In the genomic region with DNA sequence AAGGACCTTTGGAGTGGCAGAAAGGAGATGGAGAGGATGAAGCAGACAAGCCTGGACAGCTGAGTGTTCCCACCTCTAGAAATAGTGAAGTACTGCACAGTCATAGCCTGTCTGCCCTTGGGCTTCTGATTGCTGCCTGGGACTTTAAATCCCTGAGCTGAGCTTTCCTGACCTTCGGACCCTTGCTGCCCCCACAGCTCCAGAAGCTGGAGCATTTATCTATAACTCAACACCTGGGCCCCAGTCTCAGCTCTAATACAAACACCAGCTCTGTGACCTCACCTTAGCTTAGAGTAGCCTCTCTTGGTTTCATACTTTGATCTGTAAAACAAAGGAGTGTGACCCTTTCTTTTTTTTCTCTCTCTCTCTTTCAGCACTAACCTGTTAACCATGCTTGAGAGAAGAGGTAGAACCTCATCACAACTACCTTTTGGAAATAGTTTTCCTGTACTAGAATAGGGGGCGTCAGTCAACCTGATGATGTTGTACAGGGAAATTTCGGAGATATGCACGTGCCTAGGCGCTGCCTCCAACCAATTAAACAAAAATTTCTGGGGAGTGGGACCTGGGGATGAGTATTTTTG, we compare ENCODE assay signal across 1 cellular context.
TF ChIP-seq lines count a peak whose summit lies in the region.

No MANE protein-coding gene starts in this region.

TF ChIP-seq in HepG2, 621 proteins besides CTCF, POLR2A, EP300 and RAD21 (continued from another document and continues in another):
- TF ChIP-seq, protein P1, sequence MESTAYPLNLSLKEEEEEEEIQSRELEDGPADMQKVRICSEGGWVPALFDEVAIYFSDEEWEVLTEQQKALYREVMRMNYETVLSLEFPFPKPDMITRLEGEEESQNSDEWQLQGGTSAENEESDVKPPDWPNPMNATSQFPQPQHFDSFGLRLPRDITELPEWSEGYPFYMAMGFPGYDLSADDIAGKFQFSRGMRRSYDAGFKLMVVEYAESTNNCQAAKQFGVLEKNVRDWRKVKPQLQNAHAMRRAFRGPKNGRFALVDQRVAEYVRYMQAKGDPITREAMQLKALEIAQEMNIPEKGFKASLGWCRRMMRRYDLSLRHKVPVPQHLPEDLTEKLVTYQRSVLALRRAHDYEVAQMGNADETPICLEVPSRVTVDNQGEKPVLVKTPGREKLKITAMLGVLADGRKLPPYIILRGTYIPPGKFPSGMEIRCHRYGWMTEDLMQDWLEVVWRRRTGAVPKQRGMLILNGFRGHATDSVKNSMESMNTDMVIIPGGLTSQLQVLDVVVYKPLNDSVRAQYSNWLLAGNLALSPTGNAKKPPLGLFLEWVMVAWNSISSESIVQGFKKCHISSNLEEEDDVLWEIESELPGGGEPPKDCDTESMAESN (CRISPR knock-in tag; conservative IDR thresholded peaks at IDR 0.05) = peak; percentile 55; the same call in 1 of the 2 replicates
- no peak for TF ChIP-seq ZNF619 (CRISPR knock-in tag; IDR thresholded peaks at IDR 0.05)
- TF ChIP-seq FIP1L1 (IDR thresholded peaks at IDR 0.05; ENCODE audit: borderline replicate concordance, insufficient read depth, low read depth, low read length) = no peak
- TF ChIP-seq SNAPC2 (CRISPR knock-in tag; IDR thresholded peaks at IDR 0.05) = peak; percentile 80; the same call in 1 of the 2 replicates
- no peak for TF ChIP-seq CENPX (CRISPR knock-in tag; IDR thresholded peaks at IDR 0.05)
- TF ChIP-seq POLR2G (IDR thresholded peaks at IDR 0.05; ENCODE audit: low read depth, low read length) = 0 out of 2 replicates have a peak, but pooled peaks have one; percentile 30
- no peak for TF ChIP-seq GTF3A (CRISPR knock-in tag; conservative IDR thresholded peaks at IDR 0.05)
- TF ChIP-seq CBX5 (CRISPR knock-in tag; IDR thresholded peaks at IDR 0.05; ENCODE audit: borderline replicate concordance) = peak; percentile 88; the same call in 1 of the 2 replicates
- no peak; the same call in 1 of the 2 replicates for TF ChIP-seq YEATS2 (CRISPR knock-in tag; IDR thresholded peaks at IDR 0.05; ENCODE audit: borderline replicate concordance)
- TF ChIP-seq, protein P2, sequence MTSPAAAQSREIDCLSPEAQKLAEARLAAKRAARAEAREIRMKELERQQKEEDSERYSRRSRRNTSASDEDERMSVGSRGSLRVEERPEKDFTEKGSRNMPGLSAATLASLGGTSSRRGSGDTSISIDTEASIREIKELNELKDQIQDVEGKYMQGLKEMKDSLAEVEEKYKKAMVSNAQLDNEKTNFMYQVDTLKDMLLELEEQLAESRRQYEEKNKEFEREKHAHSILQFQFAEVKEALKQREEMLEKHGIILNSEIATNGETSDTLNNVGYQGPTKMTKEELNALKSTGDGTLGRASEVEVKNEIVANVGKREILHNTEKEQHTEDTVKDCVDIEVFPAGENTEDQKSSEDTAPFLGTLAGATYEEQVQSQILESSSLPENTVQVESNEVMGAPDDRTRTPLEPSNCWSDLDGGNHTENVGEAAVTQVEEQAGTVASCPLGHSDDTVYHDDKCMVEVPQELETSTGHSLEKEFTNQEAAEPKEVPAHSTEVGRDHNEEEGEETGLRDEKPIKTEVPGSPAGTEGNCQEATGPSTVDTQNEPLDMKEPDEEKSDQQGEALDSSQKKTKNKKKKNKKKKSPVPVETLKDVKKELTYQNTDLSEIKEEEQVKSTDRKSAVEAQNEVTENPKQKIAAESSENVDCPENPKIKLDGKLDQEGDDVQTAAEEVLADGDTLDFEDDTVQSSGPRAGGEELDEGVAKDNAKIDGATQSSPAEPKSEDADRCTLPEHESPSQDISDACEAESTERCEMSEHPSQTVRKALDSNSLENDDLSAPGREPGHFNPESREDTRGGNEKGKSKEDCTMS (CRISPR knock-in tag; conservative IDR thresholded peaks at IDR 0.05) = no peak
- peak; percentile 62 for TF ChIP-seq THAP11 (CRISPR knock-in tag; IDR thresholded peaks at IDR 0.05)
- TF ChIP-seq, protein P3, sequence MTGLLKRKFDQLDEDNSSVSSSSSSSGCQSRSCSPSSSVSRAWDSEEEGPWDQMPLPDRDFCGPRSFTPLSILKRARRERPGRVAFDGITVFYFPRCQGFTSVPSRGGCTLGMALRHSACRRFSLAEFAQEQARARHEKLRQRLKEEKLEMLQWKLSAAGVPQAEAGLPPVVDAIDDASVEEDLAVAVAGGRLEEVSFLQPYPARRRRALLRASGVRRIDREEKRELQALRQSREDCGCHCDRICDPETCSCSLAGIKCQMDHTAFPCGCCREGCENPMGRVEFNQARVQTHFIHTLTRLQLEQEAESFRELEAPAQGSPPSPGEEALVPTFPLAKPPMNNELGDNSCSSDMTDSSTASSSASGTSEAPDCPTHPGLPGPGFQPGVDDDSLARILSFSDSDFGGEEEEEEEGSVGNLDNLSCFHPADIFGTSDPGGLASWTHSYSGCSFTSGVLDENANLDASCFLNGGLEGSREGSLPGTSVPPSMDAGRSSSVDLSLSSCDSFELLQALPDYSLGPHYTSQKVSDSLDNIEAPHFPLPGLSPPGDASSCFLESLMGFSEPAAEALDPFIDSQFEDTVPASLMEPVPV (CRISPR knock-in tag; IDR thresholded peaks at IDR 0.05) = peak; percentile 78
- TF ChIP-seq MAFK (conservative IDR thresholded peaks at IDR 0.05 in 1 of 2, IDR thresholded peaks at IDR 0.05 in 1 of 2; ENCODE audit: low read length in 2 of 2) = peak; percentile 17 to 35; a peak in 1 of 4 replicates
- no peak for TF ChIP-seq EEA1 (CRISPR knock-in tag; IDR thresholded peaks at IDR 0.05; ENCODE audit: borderline replicate concordance)
- 0 out of 2 replicates have a peak, but pooled peaks have one; percentile 30 for TF ChIP-seq ZNF264 (CRISPR knock-in tag; IDR thresholded peaks at IDR 0.05)
- no peak for TF ChIP-seq ZFP82 (CRISPR knock-in tag; IDR thresholded peaks at IDR 0.05; ENCODE audit: borderline replicate concordance)
- TF ChIP-seq ZFP36L1 (CRISPR knock-in tag; IDR thresholded peaks at IDR 0.05) = peak; percentile 77; the same call in 1 of the 2 replicates
- TF ChIP-seq SOX5 (CRISPR knock-in tag; IDR thresholded peaks at IDR 0.05; ENCODE audit: borderline replicate concordance) = peak; percentile 99
- peak; percentile 98 for TF ChIP-seq PITX1 (CRISPR knock-in tag; IDR thresholded peaks at IDR 0.05)
- TF ChIP-seq, protein P4, sequence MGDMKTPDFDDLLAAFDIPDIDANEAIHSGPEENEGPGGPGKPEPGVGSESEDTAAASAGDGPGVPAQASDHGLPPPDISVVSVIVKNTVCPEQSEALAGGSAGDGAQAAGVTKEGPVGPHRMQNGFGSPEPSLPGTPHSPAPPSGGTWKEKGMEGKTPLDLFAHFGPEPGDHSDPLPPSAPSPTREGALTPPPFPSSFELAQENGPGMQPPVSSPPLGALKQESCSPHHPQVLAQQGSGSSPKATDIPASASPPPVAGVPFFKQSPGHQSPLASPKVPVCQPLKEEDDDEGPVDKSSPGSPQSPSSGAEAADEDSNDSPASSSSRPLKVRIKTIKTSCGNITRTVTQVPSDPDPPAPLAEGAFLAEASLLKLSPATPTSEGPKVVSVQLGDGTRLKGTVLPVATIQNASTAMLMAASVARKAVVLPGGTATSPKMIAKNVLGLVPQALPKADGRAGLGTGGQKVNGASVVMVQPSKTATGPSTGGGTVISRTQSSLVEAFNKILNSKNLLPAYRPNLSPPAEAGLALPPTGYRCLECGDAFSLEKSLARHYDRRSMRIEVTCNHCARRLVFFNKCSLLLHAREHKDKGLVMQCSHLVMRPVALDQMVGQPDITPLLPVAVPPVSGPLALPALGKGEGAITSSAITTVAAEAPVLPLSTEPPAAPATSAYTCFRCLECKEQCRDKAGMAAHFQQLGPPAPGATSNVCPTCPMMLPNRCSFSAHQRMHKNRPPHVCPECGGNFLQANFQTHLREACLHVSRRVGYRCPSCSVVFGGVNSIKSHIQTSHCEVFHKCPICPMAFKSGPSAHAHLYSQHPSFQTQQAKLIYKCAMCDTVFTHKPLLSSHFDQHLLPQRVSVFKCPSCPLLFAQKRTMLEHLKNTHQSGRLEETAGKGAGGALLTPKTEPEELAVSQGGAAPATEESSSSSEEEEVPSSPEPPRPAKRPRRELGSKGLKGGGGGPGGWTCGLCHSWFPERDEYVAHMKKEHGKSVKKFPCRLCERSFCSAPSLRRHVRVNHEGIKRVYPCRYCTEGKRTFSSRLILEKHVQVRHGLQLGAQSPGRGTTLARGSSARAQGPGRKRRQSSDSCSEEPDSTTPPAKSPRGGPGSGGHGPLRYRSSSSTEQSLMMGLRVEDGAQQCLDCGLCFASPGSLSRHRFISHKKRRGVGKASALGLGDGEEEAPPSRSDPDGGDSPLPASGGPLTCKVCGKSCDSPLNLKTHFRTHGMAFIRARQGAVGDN (CRISPR knock-in tag; IDR thresholded peaks at IDR 0.05) = peak; percentile 11; the same call in 1 of the 2 replicates
- TF ChIP-seq ZNF589 (CRISPR knock-in tag; conservative IDR thresholded peaks at IDR 0.05) = no peak
- TF ChIP-seq, protein P5, sequence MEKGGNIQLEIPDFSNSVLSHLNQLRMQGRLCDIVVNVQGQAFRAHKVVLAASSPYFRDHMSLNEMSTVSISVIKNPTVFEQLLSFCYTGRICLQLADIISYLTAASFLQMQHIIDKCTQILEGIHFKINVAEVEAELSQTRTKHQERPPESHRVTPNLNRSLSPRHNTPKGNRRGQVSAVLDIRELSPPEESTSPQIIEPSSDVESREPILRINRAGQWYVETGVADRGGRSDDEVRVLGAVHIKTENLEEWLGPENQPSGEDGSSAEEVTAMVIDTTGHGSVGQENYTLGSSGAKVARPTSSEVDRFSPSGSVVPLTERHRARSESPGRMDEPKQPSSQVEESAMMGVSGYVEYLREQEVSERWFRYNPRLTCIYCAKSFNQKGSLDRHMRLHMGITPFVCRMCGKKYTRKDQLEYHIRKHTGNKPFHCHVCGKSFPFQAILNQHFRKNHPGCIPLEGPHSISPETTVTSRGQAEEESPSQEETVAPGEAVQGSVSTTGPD (CRISPR knock-in tag; IDR thresholded peaks at IDR 0.05) = 0 out of 2 replicates have a peak, but pooled peaks have one; percentile 8
- peak; percentile 88; the same call in 1 of the 2 replicates for TF ChIP-seq ZNF232 (CRISPR knock-in tag; IDR thresholded peaks at IDR 0.05; ENCODE audit: borderline replicate concordance)
- TF ChIP-seq, protein P6, sequence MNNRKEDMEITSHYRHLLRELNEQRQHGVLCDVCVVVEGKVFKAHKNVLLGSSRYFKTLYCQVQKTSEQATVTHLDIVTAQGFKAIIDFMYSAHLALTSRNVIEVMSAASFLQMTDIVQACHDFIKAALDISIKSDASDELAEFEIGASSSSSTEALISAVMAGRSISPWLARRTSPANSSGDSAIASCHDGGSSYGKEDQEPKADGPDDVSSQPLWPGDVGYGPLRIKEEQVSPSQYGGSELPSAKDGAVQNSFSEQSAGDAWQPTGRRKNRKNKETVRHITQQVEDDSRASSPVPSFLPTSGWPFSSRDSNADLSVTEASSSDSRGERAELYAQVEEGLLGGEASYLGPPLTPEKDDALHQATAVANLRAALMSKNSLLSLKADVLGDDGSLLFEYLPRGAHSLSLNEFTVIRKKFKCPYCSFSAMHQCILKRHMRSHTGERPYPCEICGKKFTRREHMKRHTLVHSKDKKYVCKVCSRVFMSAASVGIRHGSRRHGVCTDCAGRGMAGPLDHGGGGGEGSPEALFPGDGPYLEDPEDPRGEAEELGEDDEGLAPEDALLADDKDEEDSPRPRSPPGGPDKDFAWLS (CRISPR knock-in tag; IDR thresholded peaks at IDR 0.05; ENCODE audit: borderline replicate concordance) = no peak
- TF ChIP-seq, protein P7, sequence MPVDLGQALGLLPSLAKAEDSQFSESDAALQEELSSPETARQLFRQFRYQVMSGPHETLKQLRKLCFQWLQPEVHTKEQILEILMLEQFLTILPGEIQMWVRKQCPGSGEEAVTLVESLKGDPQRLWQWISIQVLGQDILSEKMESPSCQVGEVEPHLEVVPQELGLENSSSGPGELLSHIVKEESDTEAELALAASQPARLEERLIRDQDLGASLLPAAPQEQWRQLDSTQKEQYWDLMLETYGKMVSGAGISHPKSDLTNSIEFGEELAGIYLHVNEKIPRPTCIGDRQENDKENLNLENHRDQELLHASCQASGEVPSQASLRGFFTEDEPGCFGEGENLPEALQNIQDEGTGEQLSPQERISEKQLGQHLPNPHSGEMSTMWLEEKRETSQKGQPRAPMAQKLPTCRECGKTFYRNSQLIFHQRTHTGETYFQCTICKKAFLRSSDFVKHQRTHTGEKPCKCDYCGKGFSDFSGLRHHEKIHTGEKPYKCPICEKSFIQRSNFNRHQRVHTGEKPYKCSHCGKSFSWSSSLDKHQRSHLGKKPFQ (CRISPR knock-in tag; IDR thresholded peaks at IDR 0.05; ENCODE audit: insufficient replicate concordance) = peak; percentile 87
- TF ChIP-seq CBFB (CRISPR knock-in tag; IDR thresholded peaks at IDR 0.05) = peak; percentile 76; the same call in 1 of the 2 replicates
- TF ChIP-seq ZNF263 (CRISPR knock-in tag; IDR thresholded peaks at IDR 0.05) = peak; percentile 46; the same call in 1 of the 2 replicates
- TF ChIP-seq ZNF788 (CRISPR knock-in tag; IDR thresholded peaks at IDR 0.05; ENCODE audit: borderline replicate concordance) = peak; percentile 67; the same call in 1 of the 2 replicates
- TF ChIP-seq ZFP36 (IDR thresholded peaks at IDR 0.05; ENCODE audit: borderline replicate concordance, low read depth, low read length, partially characterized antibody) = no peak
- peak; percentile 99 for TF ChIP-seq SALL1 (CRISPR knock-in tag; IDR thresholded peaks at IDR 0.05)
- peak; percentile 68 for TF ChIP-seq GATAD1 (CRISPR knock-in tag; IDR thresholded peaks at IDR 0.05)
- TF ChIP-seq SMAD1 (CRISPR knock-in tag; IDR thresholded peaks at IDR 0.05; ENCODE audit: borderline replicate concordance, low read depth) = no peak
- TF ChIP-seq, protein P8, sequence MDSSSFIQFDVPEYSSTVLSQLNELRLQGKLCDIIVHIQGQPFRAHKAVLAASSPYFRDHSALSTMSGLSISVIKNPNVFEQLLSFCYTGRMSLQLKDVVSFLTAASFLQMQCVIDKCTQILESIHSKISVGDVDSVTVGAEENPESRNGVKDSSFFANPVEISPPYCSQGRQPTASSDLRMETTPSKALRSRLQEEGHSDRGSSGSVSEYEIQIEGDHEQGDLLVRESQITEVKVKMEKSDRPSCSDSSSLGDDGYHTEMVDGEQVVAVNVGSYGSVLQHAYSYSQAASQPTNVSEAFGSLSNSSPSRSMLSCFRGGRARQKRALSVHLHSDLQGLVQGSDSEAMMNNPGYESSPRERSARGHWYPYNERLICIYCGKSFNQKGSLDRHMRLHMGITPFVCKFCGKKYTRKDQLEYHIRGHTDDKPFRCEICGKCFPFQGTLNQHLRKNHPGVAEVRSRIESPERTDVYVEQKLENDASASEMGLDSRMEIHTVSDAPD (CRISPR knock-in tag; IDR thresholded peaks at IDR 0.05) = peak; percentile 69; the same call in 1 of the 2 replicates
- TF ChIP-seq ZNF501 (CRISPR knock-in tag; IDR thresholded peaks at IDR 0.05) = peak; percentile 56; the same call in 1 of the 2 replicates
- TF ChIP-seq ARNT2 (CRISPR knock-in tag; IDR thresholded peaks at IDR 0.05; ENCODE audit: low read depth) = peak; percentile 61; the same call in 1 of the 2 replicates
- TF ChIP-seq NFE2L2 (IDR thresholded peaks at IDR 0.05; ENCODE audit: low read length) = peak; percentile 89
- TF ChIP-seq, protein P9, sequence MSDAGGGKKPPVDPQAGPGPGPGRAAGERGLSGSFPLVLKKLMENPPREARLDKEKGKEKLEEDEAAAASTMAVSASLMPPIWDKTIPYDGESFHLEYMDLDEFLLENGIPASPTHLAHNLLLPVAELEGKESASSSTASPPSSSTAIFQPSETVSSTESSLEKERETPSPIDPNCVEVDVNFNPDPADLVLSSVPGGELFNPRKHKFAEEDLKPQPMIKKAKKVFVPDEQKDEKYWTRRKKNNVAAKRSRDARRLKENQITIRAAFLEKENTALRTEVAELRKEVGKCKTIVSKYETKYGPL (CRISPR knock-in tag; IDR thresholded peaks at IDR 0.05) = no peak
- TF ChIP-seq ZNF460 (CRISPR knock-in tag; IDR thresholded peaks at IDR 0.05; ENCODE audit: borderline replicate concordance) = no peak; the same call in 1 of the 2 replicates
- peak; percentile 86 for TF ChIP-seq FOSL2 (CRISPR knock-in tag; IDR thresholded peaks at IDR 0.05)
- TF ChIP-seq ZNF30 (CRISPR knock-in tag; IDR thresholded peaks at IDR 0.05) = no peak
